22 cellular contexts compared by ENCODE assay signal in genomic region chr13:97768134-97768533, GRCh38.
"Had no signal": no experiment of that assay in that cellular context is flagged by ENCODE, and none has a peak within 500 bp of the region (broad histone marks: within the 10 kb centered on the region; RNA-seq: fewer than 3 reads in every experiment).

No MANE protein-coding gene starts in this region.

- ATAC-seq: effector memory CD8-positive, alpha-beta T cell; foreskin keratinocyte; gastrocnemius medialis; heart right ventricle; left cardiac atrium; left lung; left ventricle myocardium superior; lower lobe of right lung; naive thymus-derived CD4-positive, alpha-beta T cell had no signal

- H3K4me1 ChIP-seq: colonic mucosa, esophagus muscularis mucosa, foreskin keratinocyte, gastrocnemius medialis, heart right ventricle, left lung, lower lobe of right lung had no signal

- H3K27me3 ChIP-seq: colonic mucosa, esophagus muscularis mucosa, foreskin keratinocyte, gastrocnemius medialis, heart right ventricle, left lung had no signal

- H3K9me3 ChIP-seq: colonic mucosa, esophagus muscularis mucosa, gastrocnemius medialis, lower lobe of right lung had no signal

- FAIRE-seq: endometrium, islet of Langerhans, keratinocyte had no signal

- H3K36me3 ChIP-seq: colonic mucosa, esophagus muscularis mucosa, gastrocnemius medialis, heart right ventricle, left lung, lower lobe of right lung had no signal

- DNase-seq: colonic mucosa; cortex of kidney; effector CD8-positive, alpha-beta T cell; effector memory CD8-positive, alpha-beta T cell; endodermal cell; gastrocnemius medialis; glutamatergic neuron; head of caudate nucleus; heart right ventricle; hippocampal formation; left cardiac atrium; left lung; left ventricle myocardium superior; lower lobe of right lung; mesendoderm; midbrain; naive thymus-derived CD4-positive, alpha-beta T cell had no signal

- H3K4me3 ChIP-seq: colonic mucosa, esophagus muscularis mucosa, gastrocnemius medialis, heart right ventricle, left lung, lower lobe of right lung had no signal

- H3K27ac ChIP-seq: colonic mucosa, esophagus muscularis mucosa, foreskin keratinocyte, gastrocnemius medialis, heart right ventricle, left lung, lower lobe of right lung had no signal
